In genomic region chr10:85611746-85612377, GRCh38 we compare ENCODE assay signal across 16 cellular contexts.
DNase-seq lines count a peak whose midpoint lies in the region; ATAC-seq lines count a peak whose summit lies in the region.
"Had no signal": no experiment of that assay in that cellular context is flagged by ENCODE, and none has a peak within 500 bp of the region (broad histone marks: within the 10 kb centered on the region; RNA-seq: fewer than 3 reads in every experiment).

No MANE protein-coding gene starts in this region.

- peak overlapping the region; percentile 54 for H3K4me3 Mint-ChIP-seq in activated T-cell treated with anti-CD3 and anti-CD28 coated beads, Interleukin-2, amount 50 U/mL, for 4 hours
- H3K4me3 Mint-ChIP-seq in activated T-helper 17 cell treated with anti-CD3 and anti-CD28 coated beads, Interleukin-2, amount 50 U/mL, for 72 hours, result peak overlapping the region; percentile 65
- H3K4me3 Mint-ChIP-seq in stimulated activated effector memory CD8-positive, alpha-beta T cell treated with anti-CD3 and anti-CD28 coated beads, Interleukin-12 subunit alpha, Interleukin-12 subunit beta, amount 100 ng/mL, for 72 hours, result peak overlapping the region; percentile 22
- H3K4me3 Mint-ChIP-seq: naive B cell; stimulated activated naive CD8-positive, alpha-beta T cell treated with anti-CD3 and anti-CD28 coated beads, Interleukin-15, Interleukin-2, amounts not matched to agents 100 ng/mL and 50 ng/mL, for 24 hours had no signal

- H3K27me3 Mint-ChIP-seq in activated T-cell treated with anti-CD3 and anti-CD28 coated beads, Interleukin-2, amount 50 U/mL, for 4 hours (ENCODE audit: low read depth), result no peaks in the 10 kb centered on the region
- H3K27me3 Mint-ChIP-seq in activated T-helper 17 cell treated with anti-CD3 and anti-CD28 coated beads, Interleukin-2, amount 50 U/mL, for 72 hours, result no peaks in the 10 kb centered on the region
- H3K27me3 Mint-ChIP-seq: naive B cell; stimulated activated naive CD8-positive, alpha-beta T cell treated with anti-CD3 and anti-CD28 coated beads, Interleukin-15, Interleukin-2, amounts not matched to agents 100 ng/mL and 50 ng/mL, for 24 hours had no signal

- peaks cover 48% of the 10 kb centered on the region for H3K4me1 Mint-ChIP-seq in activated T-cell treated with anti-CD3 and anti-CD28 coated beads, Interleukin-2, amount 50 U/mL, for 4 hours (ENCODE audit: low read depth)
- peaks cover 25% of the 10 kb centered on the region for H3K4me1 Mint-ChIP-seq in activated T-helper 17 cell treated with anti-CD3 and anti-CD28 coated beads, Interleukin-2, amount 50 U/mL, for 72 hours
- peaks cover 31% of the 10 kb centered on the region for H3K4me1 Mint-ChIP-seq in stimulated activated effector memory CD8-positive, alpha-beta T cell treated with anti-CD3 and anti-CD28 coated beads, Interleukin-12 subunit alpha, Interleukin-12 subunit beta, amount 100 ng/mL, for 72 hours

- DNase-seq in activated T-cell treated with anti-CD3 and anti-CD28 coated beads, Interleukin-2, amount 50 U/mL, for 4 hours, result no peak
- DNase-seq in activated T-cell treated with anti-CD3 and anti-CD28 coated beads, Interleukin-2, amount 50 U/mL, for 1 hour, result no peak
- DNase-seq in stimulated activated effector memory CD8-positive, alpha-beta T cell treated with anti-CD3 and anti-CD28 coated beads, Interleukin-12 subunit alpha, Interleukin-12 subunit beta, amount 100 ng/mL, for 72 hours (ENCODE audit: low spot score in 2 of 2), result peak in 1 of 2 donors; percentile 44
- DNase-seq in NCI-H69 (lab: John Stamatoyannopoulos, UW) (no peak), cerebellar cortex (ENCODE audit: low spot score) (no peak), NCI-H2081 (lab: John Stamatoyannopoulos, UW) (no peak)
- DNase-seq: ACHN; cortex of kidney; lower lobe of right lung; naive B cell; NCI-H446; stimulated activated CD4-positive, alpha-beta T cell treated with anti-CD3 and anti-CD28 coated beads, Interleukin-12 subunit alpha, Interleukin-12 subunit beta, amount 100 ng/mL, for 4 hours had no signal

- peaks cover 9% of the 10 kb centered on the region for H3K9me3 Mint-ChIP-seq in activated T-cell treated with anti-CD3 and anti-CD28 coated beads, Interleukin-2, amount 50 U/mL, for 4 hours
- H3K9me3 Mint-ChIP-seq in activated T-helper 17 cell treated with anti-CD3 and anti-CD28 coated beads, Interleukin-2, amount 50 U/mL, for 72 hours, result no peaks in the 10 kb centered on the region
- H3K9me3 Mint-ChIP-seq in stimulated activated effector memory CD8-positive, alpha-beta T cell treated with anti-CD3 and anti-CD28 coated beads, Interleukin-12 subunit alpha, Interleukin-12 subunit beta, amount 100 ng/mL, for 72 hours, result no peaks in the 10 kb centered on the region
- H3K9me3 Mint-ChIP-seq: stimulated activated naive CD8-positive, alpha-beta T cell treated with anti-CD3 and anti-CD28 coated beads, Interleukin-15, Interleukin-2, amounts not matched to agents 100 ng/mL and 50 ng/mL, for 24 hours had no signal

- peak overlapping the region; percentile 87 for H3K27ac Mint-ChIP-seq in activated T-helper 17 cell treated with anti-CD3 and anti-CD28 coated beads, Interleukin-2, amount 50 U/mL, for 72 hours
- H3K27ac Mint-ChIP-seq in stimulated activated effector memory CD8-positive, alpha-beta T cell treated with anti-CD3 and anti-CD28 coated beads, Interleukin-12 subunit alpha, Interleukin-12 subunit beta, amount 100 ng/mL, for 72 hours, result peak overlapping the region; percentile 83
- H3K27ac Mint-ChIP-seq: naive B cell had no signal

- no peaks in the 10 kb centered on the region for H3K36me3 Mint-ChIP-seq in activated T-cell treated with anti-CD3 and anti-CD28 coated beads, Interleukin-2, amount 50 U/mL, for 4 hours (ENCODE audit: insufficient read depth)
- no peaks in the 10 kb centered on the region for H3K36me3 Mint-ChIP-seq in activated T-helper 17 cell treated with anti-CD3 and anti-CD28 coated beads, Interleukin-2, amount 50 U/mL, for 72 hours (ENCODE audit: low read depth)
- H3K36me3 Mint-ChIP-seq in stimulated activated effector memory CD8-positive, alpha-beta T cell treated with anti-CD3 and anti-CD28 coated beads, Interleukin-12 subunit alpha, Interleukin-12 subunit beta, amount 100 ng/mL, for 72 hours, result no peaks in the 10 kb centered on the region
- H3K36me3 Mint-ChIP-seq: naive B cell had no signal

- ATAC-seq in activated T-cell treated with anti-CD3 and anti-CD28 coated beads, Interleukin-2, amount 50 U/mL, for 4 hours, result peak in 1 of 2 donors; percentile 11
- ATAC-seq in HG02870 (IDR thresholded peaks at IDR 0.05; ENCODE audit: unreplicated experiment), result peak; percentile 3
- peak; percentile 8 for ATAC-seq in activated T-helper 17 cell treated with anti-CD3 and anti-CD28 coated beads, Interleukin-2, amount 50 U/mL, for 72 hours (replicated peaks)
- ATAC-seq in stimulated activated effector memory CD8-positive, alpha-beta T cell treated with anti-CD3 and anti-CD28 coated beads, Interleukin-12 subunit alpha, Interleukin-12 subunit beta, amount 100 ng/mL, for 72 hours, result peak; percentile 4
- ATAC-seq: Right ventricle myocardium inferior had no signal
